ENCODE assay signal across 10 cellular contexts in the genomic region with DNA sequence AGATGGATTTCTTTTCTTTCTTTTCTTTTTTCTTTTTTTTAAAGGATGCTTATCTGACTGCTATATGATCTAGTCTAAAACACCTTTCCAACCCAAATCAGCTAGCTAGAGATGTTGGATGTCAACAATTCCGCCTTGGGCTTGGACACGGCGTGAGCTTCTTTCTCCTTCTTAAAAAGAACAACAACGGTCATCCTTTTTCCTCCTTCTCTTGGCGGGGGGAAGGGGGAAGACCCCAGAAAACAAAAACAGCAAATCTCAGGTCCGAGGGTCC. TPM values are rescaled to one million over a fixed set of nuclear protein-coding genes. Genes with fewer than 3 reads are reported as not detected.
A peak's percentile ranks its signal among the peaks of the same experiment; 100 is the strongest.
DNase-seq lines count a peak whose midpoint lies in the region; ATAC-seq and TF ChIP-seq lines count a peak whose summit lies in the region.
"Had no signal": no experiment of that assay in that cellular context is flagged by ENCODE, and none has a peak within 500 bp of the region (broad histone marks: within the 10 kb centered on the region; RNA-seq: fewer than 3 reads in every experiment).

No MANE protein-coding gene starts in this region.

- CTCF ChIA-PET in CD4-positive, alpha-beta memory T cell (lab: Charles Lee; ENCODE audit: partially characterized antibody) = no interaction called here

- no peak overlapping the region for H3K27ac ChIP-seq in CD4-positive, alpha-beta memory T cell (ENCODE audit: low read depth, low read length)
- H3K27ac ChIP-seq in Peyer's patch (peak overlapping the region; percentile 34 to 93 (median 74)), esophagus squamous epithelium (peak overlapping the region; percentile 65 to 85 (median 78))
- H3K27ac ChIP-seq in effector memory CD4-positive, alpha-beta T cell (ENCODE audit: insufficient read depth, low read length, poor library complexity, severe bottlenecking) = no peak overlapping the region

- POLR2A ChIA-PET in CD4-positive, alpha-beta memory T cell (lab: Charles Lee; ENCODE audit: partially characterized antibody) = no interaction called here

- no peak for ATAC-seq in GM18505 (IDR thresholded peaks at IDR 0.05; ENCODE audit: unreplicated experiment)

- peak overlapping the region; percentile 65 to 81 (median 79) for H3K4me3 Mint-ChIP-seq in CD4-positive, alpha-beta memory T cell
- H3K4me3 Mint-ChIP-seq in osteocyte (ENCODE audit: unreplicated experiment) = peak overlapping the region; percentile 78

- H3K27me3 ChIP-seq in CD4-positive, alpha-beta memory T cell (ENCODE audit: insufficient read depth, low read length) = peaks cover 39% of the 10 kb centered on the region
- H3K27me3 ChIP-seq in Peyer's patch (no peaks in the 10 kb centered on the region), esophagus squamous epithelium (peaks cover 0 to 35% (median 0%) of the 10 kb centered on the region in 4 donors)
- peaks cover 34% of the 10 kb centered on the region for H3K27me3 ChIP-seq in effector memory CD4-positive, alpha-beta T cell (replicated peaks; ENCODE audit: control insufficient read depth, insufficient read depth, low read length, poor library complexity, severe bottlenecking)

- peaks cover 13% of the 10 kb centered on the region for H3K4me1 ChIP-seq in CD4-positive, alpha-beta memory T cell (ENCODE audit: insufficient read depth, low read length)
- H3K4me1 ChIP-seq in Peyer's patch (peaks cover 0 to 24% (median 0%) of the 10 kb centered on the region in 4 donors), esophagus squamous epithelium (peaks cover 4 to 27% (median 7%) of the 10 kb centered on the region in 3 donors)
- no peaks in the 10 kb centered on the region for H3K4me1 ChIP-seq in effector memory CD4-positive, alpha-beta T cell (ENCODE audit: control insufficient read depth, insufficient read depth, low read length, poor library complexity, severe bottlenecking)

- H3K9me3 Mint-ChIP-seq in CD4-positive, alpha-beta memory T cell = peaks cover 0 to 2% (median 0%) of the 10 kb centered on the region in 8 donors
- no peaks in the 10 kb centered on the region for H3K9me3 Mint-ChIP-seq in osteocyte (ENCODE audit: unreplicated experiment)

- WGBS in esophagus squamous epithelium, 2 donors = 9 to 17% methylated on average over 5 to 6 of the region's 6 CpGs

- no peaks in the 10 kb centered on the region for H3K36me3 ChIP-seq in CD4-positive, alpha-beta memory T cell (ENCODE audit: insufficient read depth, low read length)
- H3K36me3 ChIP-seq in Peyer's patch (peaks cover 0 to 3% (median 0%) of the 10 kb centered on the region in 3 donors), esophagus squamous epithelium (no peaks in the 10 kb centered on the region)
- no peaks in the 10 kb centered on the region for H3K36me3 ChIP-seq in effector memory CD4-positive, alpha-beta T cell (ENCODE audit: control insufficient read depth, insufficient read depth, low read length)

- intact Hi-C loops in CD4-positive, alpha-beta memory T cell (cut with micrococcal nuclease) = no loop called here
- intact Hi-C loops in esophagus squamous epithelium (cut with DNase I) = no loop called here

- no peaks in the 10 kb centered on the region for H3K36me3 Mint-ChIP-seq in CD4-positive, alpha-beta memory T cell
- no peaks in the 10 kb centered on the region for H3K36me3 Mint-ChIP-seq in osteocyte (ENCODE audit: unreplicated experiment)

- peaks cover 6 to 17% (median 7%) of the 10 kb centered on the region in 4 donors for H3K4me1 Mint-ChIP-seq in CD4-positive, alpha-beta memory T cell
- H3K4me1 Mint-ChIP-seq in osteocyte (ENCODE audit: unreplicated experiment) = peaks cover 17% of the 10 kb centered on the region

- no peak for DNase-seq in CD4-positive, alpha-beta memory T cell
- DNase-seq in Peyer's patch = no peak
- no peak for DNase-seq in esophagus squamous epithelium (lab: John Stamatoyannopoulos, UW)
- DNase-seq in osteocyte (ENCODE audit: extremely low spot score, unreplicated experiment) = no peak
- no peak for DNase-seq in kidney glomerular epithelial cell (lab: John Stamatoyannopoulos, UW)
- DNase-seq in effector memory CD4-positive, alpha-beta T cell = no peak
- DNase-seq in HPDE6-E6E7 (ENCODE audit: extremely low spot score) = no peak
- DNase-seq: central memory CD4-positive, alpha-beta T cell; NCI-H2081 had no signal

- no peaks in the 10 kb centered on the region for H3K9me3 ChIP-seq in CD4-positive, alpha-beta memory T cell (ENCODE audit: control insufficient read depth in 1 of 2, low read length in 2 of 2)
- H3K9me3 ChIP-seq in Peyer's patch (no peaks in the 10 kb centered on the region), esophagus squamous epithelium (no peaks in the 10 kb centered on the region)
- no peaks in the 10 kb centered on the region for H3K9me3 ChIP-seq in effector memory CD4-positive, alpha-beta T cell (ENCODE audit: control insufficient read depth, low read length)

- H3K4me3 ChIP-seq in CD4-positive, alpha-beta memory T cell (ENCODE audit: low read length in 2 of 2) = no peak overlapping the region
- peak overlapping the region; percentile 34 to 87 (median 59) for H3K4me3 ChIP-seq in Peyer's patch
- peak overlapping the region; percentile 25 to 75 (median 55) for H3K4me3 ChIP-seq in esophagus squamous epithelium
- no peak overlapping the region for H3K4me3 ChIP-seq in effector memory CD4-positive, alpha-beta T cell (ENCODE audit: insufficient read depth, low read depth, low read length, poor library complexity, severe bottlenecking)

- peaks cover 52 to 60% of the 10 kb centered on the region in 2 donors for H3K27me3 Mint-ChIP-seq in CD4-positive, alpha-beta memory T cell
- peaks cover 4% of the 10 kb centered on the region for H3K27me3 Mint-ChIP-seq in osteocyte (ENCODE audit: unreplicated experiment)

- H3K27ac Mint-ChIP-seq in CD4-positive, alpha-beta memory T cell = no peak overlapping the region
- H3K27ac Mint-ChIP-seq in osteocyte (ENCODE audit: unreplicated experiment) = peak overlapping the region; percentile 31

- TF ChIP-seq CTCF in Peyer's patch (IDR thresholded peaks at IDR 0.05) = no peak
- no peak for TF ChIP-seq CTCF in esophagus squamous epithelium (IDR thresholded peaks at IDR 0.05)
- no peak for TF ChIP-seq CTCF in osteocyte (IDR thresholded peaks at IDR 0.05)

- no peak for TF ChIP-seq POLR2A in Peyer's patch (IDR thresholded peaks at IDR 0.05)
- TF ChIP-seq POLR2A in esophagus squamous epithelium (IDR thresholded peaks at IDR 0.05) = no peak
- TF ChIP-seq POLR2A in GM18505 (IDR thresholded peaks at IDR 0.05; ENCODE audit: borderline replicate concordance, extremely low read depth, insufficient read depth, insufficient read length) = no peak

RNA-seq across cellular contexts. Expression of gene BEND7, which starts 1.0 kb away (rescaled TPM):
- not detected for total RNA-seq in CD4-positive, alpha-beta memory T cell
- polyA plus RNA-seq in CD4-positive, alpha-beta memory T cell = not detected
- total RNA-seq in Peyer's patch (100 to 1,000 TPM in 1 of 4 donors, 10 to 100 TPM in 3; 23.1 to 136 (median 97.8) TPM), esophagus squamous epithelium (1 to 10 TPM in 3 of 4 donors, under 1 TPM in 1; 0.70 to 6.7 (median 2.8) TPM), osteocyte (6.7 and 12.4 TPM in 2 replicates)

RNA-seq across cellular contexts. Expression of gene PRPF18, which starts 59.0 kb away (rescaled TPM):
- 10 to 100 TPM; 30.3 TPM for total RNA-seq in CD4-positive, alpha-beta memory T cell
- polyA plus RNA-seq in CD4-positive, alpha-beta memory T cell = 10 to 100 TPM; 42.8 to 63.7 TPM
- total RNA-seq in Peyer's patch (100 to 1,000 TPM in 1 of 4 donors, 10 to 100 TPM in 3; 39.9 to 175 (median 49.6) TPM), esophagus squamous epithelium (10 to 100 TPM; 15.5 to 40.7 (median 27.4) TPM), osteocyte (17.9 and 19.2 TPM in 2 replicates)

Comparison
In these comparisons a context has a peak if more than half of its experiments do, and no peak if none do; other contexts are left out.
1. H3K27ac ChIP-seq: peak in Peyer's patch (4 of 4) and esophagus squamous epithelium (4 of 4); none in CD4-positive, alpha-beta memory T cell (single experiment) and effector memory CD4-positive, alpha-beta T cell (single experiment).
2. H3K4me3 ChIP-seq: peak in Peyer's patch (4 of 4) and esophagus squamous epithelium (4 of 4); none in CD4-positive, alpha-beta memory T cell (0 of 2) and effector memory CD4-positive, alpha-beta T cell (single experiment).